10 cellular contexts compared by ENCODE assay signal in the genomic region with DNA sequence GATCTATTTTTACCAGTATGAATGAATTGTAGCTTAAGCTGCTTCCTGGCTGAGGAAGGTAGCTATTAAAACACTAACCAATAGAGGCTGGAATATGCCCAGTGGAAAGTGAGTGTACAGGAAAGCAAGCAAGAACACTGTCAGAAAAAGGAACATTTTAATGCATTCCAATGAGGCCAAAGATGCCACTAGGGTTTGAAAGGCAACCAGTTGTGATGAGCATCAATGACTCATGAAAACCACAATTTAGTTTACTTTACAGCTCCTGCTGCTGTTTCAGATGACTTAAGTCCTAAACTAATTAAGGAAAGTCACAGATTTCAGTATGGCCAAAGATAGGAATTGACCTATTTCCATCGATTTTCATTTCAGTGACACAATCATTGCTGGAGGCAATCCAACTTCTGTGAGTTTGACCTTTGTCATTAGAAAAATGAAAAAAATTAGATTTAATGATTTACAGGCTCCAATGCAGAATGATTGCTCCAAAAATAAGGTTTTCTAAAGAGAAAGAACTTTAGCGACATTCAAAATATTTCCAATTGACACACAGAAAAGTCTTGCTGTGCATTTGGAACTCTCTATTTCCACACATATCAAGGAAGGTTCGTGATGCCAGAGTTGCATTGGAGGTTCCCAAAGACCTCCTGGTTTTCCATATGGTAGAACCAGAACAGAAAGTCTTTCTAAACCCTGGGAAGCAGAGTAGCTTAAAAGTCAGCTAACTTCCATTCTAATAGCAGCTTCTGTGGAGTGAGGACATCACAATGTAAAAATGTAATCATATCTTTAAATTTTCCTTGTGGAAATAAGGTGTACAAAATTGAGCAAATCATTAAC.
A peak's percentile ranks its signal among the peaks of the same experiment; 100 is the strongest.
DNase-seq lines count a peak whose midpoint lies in the region; ATAC-seq and TF ChIP-seq lines count a peak whose summit lies in the region.
"Had no signal": no experiment of that assay in that cellular context is flagged by ENCODE, and none has a peak within 500 bp of the region (broad histone marks: within the 10 kb centered on the region; RNA-seq: fewer than 3 reads in every experiment).

No MANE protein-coding gene starts in this region.

- DNase-seq in EL (peak; percentile 96), NCI-H226 (peak; percentile 81), cardiac fibroblast (ENCODE audit: low read depth in 2 of 2) (peak; percentile 89 to 97), non-pigmented ciliary epithelial cell (ENCODE audit: low read depth) (peak; percentile 98), GM10248 (ENCODE audit: extremely low spot score) (no peak), GM19240 (ENCODE audit: insufficient read length, low spot score) (no peak), NCI-H1417 treated with DMSO at 0.1 percent for 48 hours (lab: John Stamatoyannopoulos, UW) (no peak)
- DNase-seq: NCI-H524, ovary had no signal

- POLR2A ChIA-PET in GM10248 (lab: Yijun Ruan, JAX): no interaction called here

- no peak for TF ChIP-seq CTCF in cardiac fibroblast (IDR thresholded peaks at IDR 0.05; ENCODE audit: low read depth, low read length)
- no peak for TF ChIP-seq CTCF in GM10248 (IDR thresholded peaks at IDR 0.05; ENCODE audit: control extremely low read depth, extremely low read depth, low read depth, missing control alignments)

- no peak overlapping the region for H3K4me3 ChIP-seq in cardiac fibroblast (replicated peaks in 1 of 2; ENCODE audit: low read depth in 2 of 2, low read length in 2 of 2)
- H3K4me3 ChIP-seq: ovary had no signal

- CTCF ChIA-PET in GM10248 (lab: Yijun Ruan, JAX): interaction anchor here (0.6 kb wide), 1 partner anchor 188 kb away, joined by 3 read pairs; no protein-coding TSS in a partner anchor

- ATAC-seq in GM21390 (IDR thresholded peaks at IDR 0.05; ENCODE audit: unreplicated experiment): no peak

Comparison
In these comparisons a context has a peak if more than half of its experiments do, and no peak if none do; other contexts are left out.
1. DNase-seq: peak in EL (single experiment), NCI-H226 (single experiment), cardiac fibroblast (2 of 2) and non-pigmented ciliary epithelial cell (single experiment); none in GM10248 (single experiment), GM19240 (single experiment) and NCI-H1417 treated with DMSO at 0.1 percent for 48 hours (single experiment).